In the genomic region with DNA sequence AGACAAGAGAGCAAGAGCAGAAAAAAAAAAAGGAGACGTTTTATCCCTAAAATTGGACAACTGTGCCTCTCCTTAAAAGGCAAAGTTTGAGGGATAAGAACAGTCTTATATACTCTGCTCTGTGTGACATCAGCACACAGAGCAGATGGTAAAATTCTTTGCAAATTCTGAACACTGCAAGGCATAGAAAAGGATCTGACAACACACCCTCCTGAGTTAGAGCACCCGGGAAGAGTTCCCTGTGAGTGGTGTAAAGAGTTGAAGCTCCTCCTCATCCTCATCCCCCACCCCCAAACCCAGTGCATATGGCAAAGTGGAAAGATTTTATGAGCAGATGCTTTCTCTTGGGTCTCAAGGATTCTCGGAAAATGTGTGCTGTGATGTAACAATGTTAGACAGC, we compare ENCODE assay signal across 17 cellular contexts. TPM values are rescaled to one million over a fixed set of nuclear protein-coding genes. Genes with fewer than 3 reads are reported as not detected.
DNase-seq lines count a peak whose midpoint lies in the region; ATAC-seq and TF ChIP-seq lines count a peak whose summit lies in the region.
"Had no signal": no experiment of that assay in that cellular context is flagged by ENCODE, and none has a peak within 500 bp of the region (broad histone marks: within the 10 kb centered on the region; RNA-seq: fewer than 3 reads in every experiment).

No MANE protein-coding gene starts in this region.

- H3K4me1 ChIP-seq in cardiac muscle cell (ENCODE audit: low read depth) (peaks cover 21% of the 10 kb centered on the region), hepatocyte (ENCODE audit: insufficient read depth) (no peaks in the 10 kb centered on the region), thyroid gland (peaks cover 19 to 30% of the 10 kb centered on the region in 2 donors)

- no peak overlapping the region for H3K4me2 ChIP-seq in hepatocyte
- H3K4me2 ChIP-seq: KMS-11 had no signal

- no peak for ATAC-seq in left ventricle myocardium superior
- ATAC-seq in GM19328 (IDR thresholded peaks at IDR 0.05; ENCODE audit: unreplicated experiment): no peak
- ATAC-seq: CD8-positive, alpha-beta T cell had no signal

- H3K9me3 ChIP-seq in cardiac muscle cell (ENCODE audit: low read depth): no peaks in the 10 kb centered on the region
- no peaks in the 10 kb centered on the region for H3K9me3 ChIP-seq in hepatocyte (ENCODE audit: low read depth)
- H3K9me3 ChIP-seq in thyroid gland: no peaks in the 10 kb centered on the region
- H3K9me3 ChIP-seq: HAP-1 had no signal

- intact Hi-C loops in left ventricle myocardium superior (cut with micrococcal nuclease) (no loop called here), thyroid gland (cut with DNase I) (loop anchor here (5.0 kb wide), 1 partner anchor 234 kb away; no protein-coding TSS in a partner anchor)

- H3K9me2 ChIP-seq in hepatocyte (replicated peaks; ENCODE audit: insufficient read depth): no peaks in the 10 kb centered on the region

- no peak overlapping the region for H2AFZ ChIP-seq in hepatocyte

- H3K27ac ChIP-seq in cardiac muscle cell (peak overlapping the region; percentile 79), hepatocyte (peak overlapping the region; percentile 11), thyroid gland (peak overlapping the region in 2 of 3 donors; percentile 62 to 64)
- H3K27ac ChIP-seq: KMS-11 had no signal

- 54% methylated on average over 3 of the region's 3 CpGs for WGBS in hepatocyte (ENCODE audit: low lambda C conversion rate, missing lambda C conversion rate)
- 53 to 69% methylated on average over 3 of the region's 3 CpGs for WGBS in thyroid gland, 2 donors

- H3K79me2 ChIP-seq in hepatocyte: peaks cover 4% of the 10 kb centered on the region

- no peak for TF ChIP-seq CTCF in cardiac muscle cell (IDR thresholded peaks at IDR 0.05; ENCODE audit: low read depth, low read length)
- TF ChIP-seq CTCF in hepatocyte (IDR thresholded peaks at IDR 0.05; ENCODE audit: poor library complexity): no peak
- no peak for TF ChIP-seq CTCF in thyroid gland (IDR thresholded peaks at IDR 0.05)
- TF ChIP-seq CTCF in GM10266 (IDR thresholded peaks at IDR 0.05; ENCODE audit: control insufficient read depth, insufficient read depth, low read depth, missing control alignments): no peak

- no peak for TF ChIP-seq POLR2A in thyroid gland (IDR thresholded peaks at IDR 0.05)

- H3K27me3 ChIP-seq in cardiac muscle cell: no peaks in the 10 kb centered on the region
- no peaks in the 10 kb centered on the region for H3K27me3 ChIP-seq in hepatocyte
- no peaks in the 10 kb centered on the region for H3K27me3 ChIP-seq in thyroid gland

- no peaks in the 10 kb centered on the region for H4K20me1 ChIP-seq in hepatocyte (ENCODE audit: insufficient read depth, poor library complexity, severe bottlenecking)

- no peak for DNase-seq in cardiac muscle cell (ENCODE audit: low read depth in 1 of 2, low spot score in 1 of 2)
- DNase-seq in left ventricle myocardium superior: no peak
- DNase-seq in astrocyte of the hippocampus (ENCODE audit: low read depth, low spot score): peak; percentile 14
- no peak for DNase-seq in hepatocyte (ENCODE audit: low spot score)
- DNase-seq in thyroid gland: no peak
- DNase-seq in T-helper 1 cell: no peak
- DNase-seq in GM10266 (ENCODE audit: extremely low spot score): no peak
- DNase-seq: activated CD4-positive, alpha-beta memory T cell treated with anti-CD3 and anti-CD28 coated beads for 36 hours; caudate nucleus; CD8-positive, alpha-beta T cell; hypothalamus; kidney; NCI-H1092; trophoblast cell had no signal

- H3K4me3 ChIP-seq in cardiac muscle cell (no peak overlapping the region), hepatocyte (no peak overlapping the region), thyroid gland (replicated peaks in 1 of 3) (no peak overlapping the region)
- H3K4me3 ChIP-seq: HAP-1 had no signal

- H3K36me3 ChIP-seq in cardiac muscle cell (peaks cover 26% of the 10 kb centered on the region), hepatocyte (replicated peaks; ENCODE audit: insufficient read depth, low read depth) (no peaks in the 10 kb centered on the region), thyroid gland (peaks cover 34 to 46% of the 10 kb centered on the region in 2 donors)

RNA-seq across cellular contexts. Expression of a gene that starts 39.9 kb away (rescaled TPM):
- total RNA-seq in cardiac muscle cell: 29.2 and 52.7 TPM in 2 replicates
- 35.0 and 61.4 TPM in 2 replicates for polyA plus RNA-seq in cardiac muscle cell
- 0.47 TPM for total RNA-seq in left ventricle myocardium superior
- total RNA-seq in hepatocyte: 1.8 and 2.7 TPM in 2 replicates
- 0.47 and 2.4 TPM in 2 replicates for polyA plus RNA-seq in hepatocyte
- 10 to 100 TPM; 45.1 to 71.0 (median 48.7) TPM for total RNA-seq in thyroid gland
- total RNA-seq: CD8-positive, alpha-beta T cell had no signal

Comparison
In these comparisons a context has a peak if more than half of its experiments do, and no peak if none do; other contexts are left out.
1. H3K27ac ChIP-seq: peak in every context shown above with its lines; median percentile 79 in cardiac muscle cell; 63 in thyroid gland; 11 in hepatocyte.